Comparison of ENCODE assay signal across 13 cellular contexts in the genomic region with DNA sequence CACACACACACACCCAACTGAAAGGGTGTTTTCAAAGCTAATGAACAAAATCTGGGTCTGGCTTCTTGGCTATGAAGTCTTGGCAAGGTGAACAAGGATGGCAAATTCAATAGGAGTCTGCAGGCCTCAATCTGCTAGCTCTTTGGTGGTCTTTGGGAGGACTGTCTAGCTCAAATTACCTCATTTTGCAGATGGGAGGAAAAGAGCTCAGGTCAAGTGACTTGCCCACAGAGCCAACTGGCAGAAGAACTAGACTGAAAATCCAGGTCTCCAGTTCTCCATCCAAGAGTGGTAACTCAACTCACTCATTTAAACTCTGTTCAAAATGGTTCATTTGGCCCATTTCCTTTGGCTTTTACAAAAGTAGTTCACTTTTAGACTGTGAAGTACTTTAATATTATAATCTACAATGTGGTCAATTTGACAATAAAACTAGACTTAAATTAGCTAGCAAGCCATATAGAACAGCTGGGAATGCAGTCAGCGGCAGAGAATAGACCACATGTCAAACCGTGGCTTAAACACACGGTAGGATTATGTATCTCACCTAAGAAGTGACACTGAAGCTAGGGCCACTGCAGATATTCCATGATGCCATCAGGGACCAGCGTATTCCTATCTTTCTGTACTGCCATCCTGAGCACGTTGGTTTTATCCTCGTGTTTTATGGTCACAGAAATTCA.
"Had no signal": no experiment of that assay in that cellular context is flagged by ENCODE, and none has a peak within 500 bp of the region (broad histone marks: within the 10 kb centered on the region; RNA-seq: fewer than 3 reads in every experiment).

No MANE protein-coding gene starts in this region.

- H3K9me3 ChIP-seq: testis had no signal

- H3K27ac Mint-ChIP-seq: activated naive CD4-positive, alpha-beta T cell treated with anti-CD3 and anti-CD28 coated beads, Interleukin-2, amount 50 U/mL, for 72 hours; activated T-cell treated with anti-CD3 and anti-CD28 coated beads, Interleukin-2, amount 50 U/mL, for 24 hours; memory B cell; stimulated activated naive CD8-positive, alpha-beta T cell treated with anti-CD3 and anti-CD28 coated beads, Interleukin-15, amount 100 ng/mL, for 72 hours; T-helper 2 cell treated with Interferon-gamma antibody and Interleukin-4, amounts not matched to agents 5 μg/mL and 100 μg/mL, for 36 hours had no signal

- ATAC-seq: activated CD4-positive, CD25-positive, alpha-beta regulatory T cell treated with anti-CD3 and anti-CD28 coated beads, Interleukin-2, amount 50 U/mL, for 24 hours; activated naive CD4-positive, alpha-beta T cell treated with anti-CD3 and anti-CD28 coated beads, Interleukin-2, amount 50 U/mL, for 72 hours; left colon; stimulated activated naive CD8-positive, alpha-beta T cell treated with anti-CD3 and anti-CD28 coated beads, Interleukin-15, amount 100 ng/mL, for 72 hours had no signal

- DNase-seq: activated CD4-positive, alpha-beta T cell treated with anti-CD3 and anti-CD28 coated beads, Interleukin-2, amount 50 U/mL, for 4 hours; activated effector memory CD4-positive, alpha-beta T cell treated with Interleukin-2 at 50 U/mL for 16 hours; activated T-cell treated with anti-CD3 and anti-CD28 coated beads, Interleukin-2, amount 50 U/mL, for 24 hours; left colon; stimulated activated CD4-positive, alpha-beta T cell treated with anti-CD3 and anti-CD28 coated beads, Interleukin-15, amount 100 ng/mL, for 24 hours; stimulated activated CD4-positive, alpha-beta T cell treated with anti-CD3 and anti-CD28 coated beads, Interleukin-4, amount 100 ng/mL, for 4 hours; stimulated activated naive CD8-positive, alpha-beta T cell treated with anti-CD3 and anti-CD28 coated beads, Interleukin-15, amount 100 ng/mL, for 72 hours; testis had no signal

- H3K4me3 ChIP-seq: testis had no signal

- H3K9me3 Mint-ChIP-seq: activated naive CD4-positive, alpha-beta T cell treated with anti-CD3 and anti-CD28 coated beads, Interleukin-2, amount 50 U/mL, for 72 hours; activated T-cell treated with anti-CD3 and anti-CD28 coated beads, Interleukin-2, amount 50 U/mL, for 24 hours; memory B cell; neural crest cell; stimulated activated naive CD8-positive, alpha-beta T cell treated with anti-CD3 and anti-CD28 coated beads, Interleukin-15, amount 100 ng/mL, for 72 hours; T-helper 2 cell treated with Interferon-gamma antibody and Interleukin-4, amounts not matched to agents 5 μg/mL and 100 μg/mL, for 36 hours had no signal

- H3K27me3 ChIP-seq: testis had no signal

- H3K4me3 Mint-ChIP-seq: activated T-cell treated with anti-CD3 and anti-CD28 coated beads, Interleukin-2, amount 50 U/mL, for 24 hours; memory B cell; neural crest cell; stimulated activated naive CD8-positive, alpha-beta T cell treated with anti-CD3 and anti-CD28 coated beads, Interleukin-15, amount 100 ng/mL, for 72 hours; T-helper 2 cell treated with Interferon-gamma antibody and Interleukin-4, amounts not matched to agents 5 μg/mL and 100 μg/mL, for 36 hours had no signal

- H3K27ac ChIP-seq: testis had no signal

- H3K4me1 Mint-ChIP-seq: memory B cell; stimulated activated naive CD8-positive, alpha-beta T cell treated with anti-CD3 and anti-CD28 coated beads, Interleukin-15, amount 100 ng/mL, for 72 hours had no signal

- H3K27me3 Mint-ChIP-seq: activated T-cell treated with anti-CD3 and anti-CD28 coated beads, Interleukin-2, amount 50 U/mL, for 24 hours; memory B cell; stimulated activated naive CD8-positive, alpha-beta T cell treated with anti-CD3 and anti-CD28 coated beads, Interleukin-15, amount 100 ng/mL, for 72 hours had no signal

- H3K36me3 Mint-ChIP-seq: memory B cell had no signal
